In the genomic region with DNA sequence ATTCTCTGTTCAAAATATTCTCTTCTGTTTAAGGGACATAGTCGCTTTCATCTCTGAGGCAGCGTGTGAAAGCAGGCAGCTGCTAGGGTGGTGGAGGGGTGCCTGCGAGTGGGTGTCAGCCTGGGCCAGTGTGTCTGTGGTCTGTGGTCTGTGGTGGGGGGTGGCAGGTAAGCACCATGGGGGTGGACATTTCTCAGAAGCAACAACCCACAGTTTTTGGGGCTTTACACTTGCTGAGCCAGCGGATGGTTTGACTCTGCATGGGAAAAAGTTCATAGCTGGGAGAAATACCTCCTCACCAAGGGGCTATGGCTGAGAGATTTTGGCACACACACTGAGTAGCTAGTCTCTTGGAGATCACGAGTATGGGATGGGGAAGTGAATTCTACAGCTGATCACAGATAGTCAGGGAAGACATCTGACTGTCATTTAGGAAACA, we compare ENCODE assay signal across 8 cellular contexts.
DNase-seq lines count a peak whose midpoint lies in the region; ATAC-seq, FAIRE-seq and TF ChIP-seq lines count a peak whose summit lies in the region.

No MANE protein-coding gene starts in this region.

- H3K9ac ChIP-seq in kidney (ENCODE audit: low read length in 2 of 2): no peak overlapping the region

- no peaks in the 10 kb centered on the region for H3K36me3 ChIP-seq in kidney (ENCODE audit: control insufficient read depth in 1 of 2, insufficient read depth in 2 of 2, low read length in 2 of 2)

- peaks cover 0 to 5% of the 10 kb centered on the region in 2 donors for H3K4me1 ChIP-seq in kidney (ENCODE audit: control insufficient read depth in 1 of 2, insufficient read depth in 1 of 2, low read depth in 1 of 2, low read length in 2 of 2)

- FAIRE-seq in kidney (lab: Jason Lieb, UNC): no peak

- no peak overlapping the region for H3K27ac ChIP-seq in kidney (ENCODE audit: low read depth in 2 of 2, low read length in 2 of 2)

- intact Hi-C loops in kidney (cut with DNase I): no loop called here

- TF ChIP-seq CTCF in kidney (IDR thresholded peaks at IDR 0.05; ENCODE audit: borderline replicate concordance, extremely low read depth, insufficient read depth): no peak

- no peak overlapping the region for H3K4me3 ChIP-seq in kidney (ENCODE audit: low read length in 2 of 2)

- ATAC-seq in GM18511 (IDR thresholded peaks at IDR 0.05; ENCODE audit: unreplicated experiment) (peak; percentile 96), GM21390 (IDR thresholded peaks at IDR 0.05; ENCODE audit: unreplicated experiment) (peak; percentile 92), HG03432 (IDR thresholded peaks at IDR 0.05; ENCODE audit: unreplicated experiment) (peak; percentile 96)

- DNase-seq in mesenteric fat pad (ENCODE audit: low spot score): peak; percentile 81
- DNase-seq in NCI-H1930 (lab: John Stamatoyannopoulos, UW): no peak
- DNase-seq in kidney: no peak
- DNase-seq in NOMO-1 treated with dmso at 0.1 percent for 144 hours (lab: John Stamatoyannopoulos, UW; ENCODE audit: unreplicated experiment): no peak
- no peak for DNase-seq in epidermal melanocyte (ENCODE audit: insufficient read length, low spot score)

- no peaks in the 10 kb centered on the region for H3K9me3 ChIP-seq in kidney (ENCODE audit: control insufficient read depth in 1 of 2, low read length in 2 of 2)
